Comparison of ENCODE assay signal across 8 cellular contexts in genomic region chr18:51195602-51196115, GRCh38. TPM values are rescaled to one million over a fixed set of nuclear protein-coding genes. Genes with fewer than 3 reads are reported as not detected.
DNase-seq lines count a peak whose midpoint lies in the region; ATAC-seq and TF ChIP-seq lines count a peak whose summit lies in the region.

No MANE protein-coding gene starts in this region.

- CTCF ChIA-PET in RWPE1 (lab: Yijun Ruan, JAX) = interaction anchor here (0.8 to 0.9 kb wide), 2 partner anchors 85 to 1092 kb away, joined by 3 to 4 read pairs; no protein-coding TSS in a partner anchor

- POLR2A ChIA-PET in RWPE1 (lab: Yijun Ruan, JAX; ENCODE audit: low non-redundant PET) = no interaction called here

- DNase-seq in ELR (ENCODE audit: low read depth) = peak; percentile 66
- DNase-seq in MG63 = peak; percentile 9
- DNase-seq in RWPE1 (ENCODE audit: low spot score) = peak; percentile 30
- DNase-seq in astrocyte of the cerebellum (ENCODE audit: low read depth) = no peak
- peak in 2 of 3 donors; percentile 34 to 53 for DNase-seq in immature natural killer cell
- no peak for DNase-seq in dedifferentiated amniotic fluid mesenchymal stem cell (ENCODE audit: extremely low spot score)

- H3K36me3 ChIP-seq in MG63 = no peaks in the 10 kb centered on the region; the same call in 1 of the 2 replicates

- H3K27me3 Mint-ChIP-seq in immature natural killer cell (ENCODE audit: low read depth in 3 of 3) = peaks cover 17 to 36% (median 17%) of the 10 kb centered on the region in 3 donors

- peaks cover 61 to 67% of the 10 kb centered on the region in 2 donors for H3K4me1 Mint-ChIP-seq in immature natural killer cell

- no peak for ATAC-seq in HG03039 (IDR thresholded peaks at IDR 0.05; ENCODE audit: unreplicated experiment)

- peak overlapping the region; percentile 84 to 99 (median 93) for H3K4me3 Mint-ChIP-seq in immature natural killer cell

- peak overlapping the region; percentile 88 to 98 (median 94) for H3K27ac Mint-ChIP-seq in immature natural killer cell

- H3K9me3 ChIP-seq in MG63 = no peaks in the 10 kb centered on the region

- H3K27ac ChIP-seq in RWPE1 = peak overlapping the region; percentile 96
- peak overlapping the region in 20 of 21 experiments; percentile 78 to 98 (median 95) for H3K27ac ChIP-seq in skin epidermis

- no peak for TF ChIP-seq CTCF in RWPE1 (conservative IDR thresholded peaks at IDR 0.05; ENCODE audit: low read depth)
- TF ChIP-seq CTCF in astrocyte of the cerebellum (IDR thresholded peaks at IDR 0.05; ENCODE audit: low read depth, low read length, missing control alignments) = no peak

- in situ Hi-C loops in astrocyte of the cerebellum (cut with HindIII; ENCODE audit: low sequenced_read_pairs) = no loop called here

- H3K36me3 Mint-ChIP-seq in immature natural killer cell = peaks cover 4 to 18% (median 16%) of the 10 kb centered on the region in 3 donors

- H3K4me3 ChIP-seq in MG63 = peak overlapping the region; percentile 67
- H3K4me3 ChIP-seq in astrocyte of the cerebellum (ENCODE audit: low read depth, low read length) = peak overlapping the region; percentile 95
- peak overlapping the region; percentile 60 to 100 (median 94) for H3K4me3 ChIP-seq in skin epidermis

- H3K27me3 ChIP-seq in MG63 = no peaks in the 10 kb centered on the region

- H3K9me3 Mint-ChIP-seq in immature natural killer cell = no peaks in the 10 kb centered on the region

RNA-seq across cellular contexts. Expression of gene MEX3C, which starts 1.8 kb away (rescaled TPM):
- total RNA-seq in MG63 (2014; rRNA removed; shearing (Covaris generic); ENCODE audit: low replicate concordance) = 18.2 and 25.7 TPM in 2 replicates
- polyA plus RNA-seq in immature natural killer cell = 10 to 100 TPM in 2 of 3 donors, 1 to 10 TPM in 1; 10.0 to 18.1 (median 10.7) TPM

Comparison
In these comparisons a context has a peak if more than half of its experiments do, and no peak if none do; other contexts are left out.
1. DNase-seq: peak in ELR (single experiment), MG63 (single experiment), RWPE1 (single experiment) and immature natural killer cell (2 of 3); none in astrocyte of the cerebellum (single experiment) and dedifferentiated amniotic fluid mesenchymal stem cell (single experiment).
2. Peak in every context shown above with its lines, with median percentiles within 50 percentile points of each other: H3K4me3 ChIP-seq.